In genomic region chr9:68746564-68746963, GRCh38 we compare ENCODE assay signal across 27 cellular contexts. TPM values are rescaled to one million over a fixed set of nuclear protein-coding genes. Genes with fewer than 3 reads are reported as not detected.
A peak's percentile ranks its signal among the peaks of the same experiment; 100 is the strongest.
DNase-seq lines count a peak whose midpoint lies in the region; ATAC-seq and TF ChIP-seq lines count a peak whose summit lies in the region.
"Had no signal": no experiment of that assay in that cellular context is flagged by ENCODE, and none has a peak within 500 bp of the region (broad histone marks: within the 10 kb centered on the region; RNA-seq: fewer than 3 reads in every experiment).

No MANE protein-coding gene starts in this region.

- peaks cover 1% of the 10 kb centered on the region for H3K27me3 Mint-ChIP-seq in CD8-positive, alpha-beta T cell (ENCODE audit: low read depth)
- H3K27me3 Mint-ChIP-seq: activated T-helper 17 cell treated with anti-CD3 and anti-CD28 coated beads, Interleukin-2, amount 50 U/mL, for 72 hours had no signal

- H3K27ac ChIP-seq in mammary epithelial cell (ENCODE audit: insufficient read depth, low read depth, low read length) (no peak overlapping the region), lower lobe of right lung (peak overlapping the region; percentile 54)
- H3K27ac ChIP-seq in CD8-positive, alpha-beta T cell (ENCODE audit: low read depth, low read length), result no peak overlapping the region
- H3K27ac ChIP-seq: BLaER1, brain microvascular endothelial cell, SK-N-MC had no signal

- dilution Hi-C loops in mammary epithelial cell (cut with HindIII; ENCODE audit: low sequenced_read_pairs), result no loop called here

- in situ Hi-C loops in mammary epithelial cell (cut with MboI; ENCODE audit: low sequenced_read_pairs in 2 of 2), result no loop called here

- H3K4me1 Mint-ChIP-seq in stimulated activated effector memory CD8-positive, alpha-beta T cell treated with anti-CD3 and anti-CD28 coated beads, Interleukin-12 subunit alpha, Interleukin-12 subunit beta, amount 100 ng/mL, for 72 hours, result no peaks in the 10 kb centered on the region
- H3K4me1 Mint-ChIP-seq in CD8-positive, alpha-beta T cell (ENCODE audit: low read depth), result no peaks in the 10 kb centered on the region
- H3K4me1 Mint-ChIP-seq: activated CD4-positive, alpha-beta memory T cell treated with anti-CD3 and anti-CD28 coated beads, Interleukin-2, amount 10 ng/mL, durations not matched to agents 7 days and 5 days; activated T-helper 17 cell treated with anti-CD3 and anti-CD28 coated beads, Interleukin-2, amount 50 U/mL, for 72 hours had no signal

- no peak for TF ChIP-seq CTCF in mammary epithelial cell (conservative IDR thresholded peaks at IDR 0.05 in 1 of 2, IDR thresholded peaks at IDR 0.05 in 1 of 2; ENCODE audit: extremely low read depth in 1 of 2, insufficient read depth in 1 of 2, low read depth in 1 of 2, low read length in 2 of 2)
- no peak for TF ChIP-seq CTCF in lower lobe of right lung (IDR thresholded peaks at IDR 0.05)
- TF ChIP-seq CTCF in CD8-positive, alpha-beta T cell (IDR thresholded peaks at IDR 0.05), result no peak

- no peaks in the 10 kb centered on the region for H3K9me3 Mint-ChIP-seq in stimulated activated effector memory CD8-positive, alpha-beta T cell treated with anti-CD3 and anti-CD28 coated beads, Interleukin-12 subunit alpha, Interleukin-12 subunit beta, amount 100 ng/mL, for 72 hours
- no peaks in the 10 kb centered on the region for H3K9me3 Mint-ChIP-seq in CD8-positive, alpha-beta T cell
- H3K9me3 Mint-ChIP-seq: activated CD4-positive, alpha-beta memory T cell treated with anti-CD3 and anti-CD28 coated beads, Interleukin-2, amount 10 ng/mL, durations not matched to agents 7 days and 5 days; activated T-helper 17 cell treated with anti-CD3 and anti-CD28 coated beads, Interleukin-2, amount 50 U/mL, for 72 hours had no signal

- H3K27me3 ChIP-seq in mammary epithelial cell (ENCODE audit: insufficient read depth, low read length) (no peaks in the 10 kb centered on the region), lower lobe of right lung (ENCODE audit: low read depth) (no peaks in the 10 kb centered on the region)
- no peaks in the 10 kb centered on the region for H3K27me3 ChIP-seq in CD8-positive, alpha-beta T cell (ENCODE audit: insufficient read depth, low read length)
- H3K27me3 ChIP-seq: BLaER1, brain microvascular endothelial cell, heart left ventricle had no signal

- no peaks in the 10 kb centered on the region for H3K4me1 ChIP-seq in mammary epithelial cell (ENCODE audit: insufficient read depth, low read length)
- H3K4me1 ChIP-seq in lower lobe of right lung, result peaks cover 9% of the 10 kb centered on the region
- H3K4me1 ChIP-seq in CD8-positive, alpha-beta T cell (ENCODE audit: insufficient read depth, low read length), result peaks cover 5% of the 10 kb centered on the region
- H3K4me1 ChIP-seq: BLaER1 had no signal

- BruUV-seq in mammary epithelial cell (replicated peaks; lab: Mats Ljungman, UMichigan), result no TSS peak

- H3K4me3 ChIP-seq in mammary epithelial cell (replicated peaks in 1 of 3; ENCODE audit: insufficient read depth in 1 of 3, low read depth in 2 of 3, low read length in 3 of 3), result no peak overlapping the region
- H3K4me3 ChIP-seq in lower lobe of right lung, result no peak overlapping the region
- no peak overlapping the region for H3K4me3 ChIP-seq in CD8-positive, alpha-beta T cell (ENCODE audit: low read depth, low read length)
- H3K4me3 ChIP-seq: BLaER1, heart left ventricle, SK-N-MC had no signal

- H3K27ac Mint-ChIP-seq in stimulated activated effector memory CD8-positive, alpha-beta T cell treated with anti-CD3 and anti-CD28 coated beads, Interleukin-12 subunit alpha, Interleukin-12 subunit beta, amount 100 ng/mL, for 72 hours, result no peak overlapping the region
- H3K27ac Mint-ChIP-seq in CD8-positive, alpha-beta T cell, result no peak overlapping the region
- H3K27ac Mint-ChIP-seq: activated CD4-positive, alpha-beta memory T cell treated with anti-CD3 and anti-CD28 coated beads, Interleukin-2, amount 10 ng/mL, durations not matched to agents 7 days and 5 days; activated T-helper 17 cell treated with anti-CD3 and anti-CD28 coated beads, Interleukin-2, amount 50 U/mL, for 72 hours had no signal

- no peak overlapping the region for H3K4me3 Mint-ChIP-seq in stimulated activated effector memory CD8-positive, alpha-beta T cell treated with anti-CD3 and anti-CD28 coated beads, Interleukin-12 subunit alpha, Interleukin-12 subunit beta, amount 100 ng/mL, for 72 hours
- H3K4me3 Mint-ChIP-seq in CD8-positive, alpha-beta T cell, result no peak overlapping the region
- H3K4me3 Mint-ChIP-seq: activated CD4-positive, alpha-beta memory T cell treated with anti-CD3 and anti-CD28 coated beads, Interleukin-2, amount 10 ng/mL, durations not matched to agents 7 days and 5 days; activated T-helper 17 cell treated with anti-CD3 and anti-CD28 coated beads, Interleukin-2, amount 50 U/mL, for 72 hours had no signal

- H3K9me3 ChIP-seq in mammary epithelial cell (replicated peaks; ENCODE audit: insufficient read depth, low read length) (no peaks in the 10 kb centered on the region), lower lobe of right lung (no peaks in the 10 kb centered on the region)
- no peaks in the 10 kb centered on the region for H3K9me3 ChIP-seq in CD8-positive, alpha-beta T cell (ENCODE audit: low read length)
- H3K9me3 ChIP-seq: BLaER1, heart left ventricle had no signal

- H2AFZ ChIP-seq in mammary epithelial cell (ENCODE audit: low read depth, low read length), result peak overlapping the region; percentile 62

- DNase-seq in ELF-1 (ENCODE audit: low read depth, low spot score) (peak; percentile 40), mammary epithelial cell (no peak), lower lobe of right lung (no peak), cortex of kidney (lab: John Stamatoyannopoulos, UW) (no peak)
- no peak for DNase-seq in stimulated activated effector memory CD8-positive, alpha-beta T cell treated with anti-CD3 and anti-CD28 coated beads, Interleukin-12 subunit alpha, Interleukin-12 subunit beta, amount 100 ng/mL, for 72 hours (ENCODE audit: low spot score in 2 of 2)
- DNase-seq in CD8-positive, alpha-beta T cell, result no peak
- DNase-seq: activated CD4-positive, alpha-beta memory T cell treated with anti-CD3 and anti-CD28 coated beads, Interleukin-2, amount 10 ng/mL, durations not matched to agents 7 days and 5 days; activated CD4-positive, alpha-beta T cell treated with anti-CD3 and anti-CD28 coated beads for 1 hour; activated naive CD4-positive, alpha-beta T cell treated with anti-CD3 and anti-CD28 coated beads, Interleukin-2, amount 50 U/mL, for 16 hours; amniotic stem cell; brain microvascular endothelial cell; HCEC 1CT; heart left ventricle; KG1; NCI-H1436 treated with DMSO at 0.1 percent for 48 hours; NCI-H2107; NCI-H446; NCI-H774; RPMI8226; stimulated activated CD4-positive, alpha-beta T cell treated with anti-CD3 and anti-CD28 coated beads, Interleukin-15, amount 100 ng/mL, for 24 hours; stimulated activated naive CD4-positive, alpha-beta T cell treated with Interleukin-2 at 50 U/mL for 16 hours had no signal

- peak overlapping the region; percentile 31 for H3K4me2 ChIP-seq in mammary epithelial cell (ENCODE audit: insufficient read depth, low read depth, low read length)
- H3K4me2 ChIP-seq: BLaER1 had no signal

- H3K36me3 Mint-ChIP-seq in stimulated activated effector memory CD8-positive, alpha-beta T cell treated with anti-CD3 and anti-CD28 coated beads, Interleukin-12 subunit alpha, Interleukin-12 subunit beta, amount 100 ng/mL, for 72 hours, result no peaks in the 10 kb centered on the region
- no peaks in the 10 kb centered on the region for H3K36me3 Mint-ChIP-seq in CD8-positive, alpha-beta T cell

- whole genome bisulfite sequencing in mammary epithelial cell (ENCODE audit: low coverage, missing lambda C conversion rate), result 94% methylated on average over 2 of the region's 2 CpGs

- H3K36me3 ChIP-seq in mammary epithelial cell (ENCODE audit: insufficient read depth, low read length) (no peaks in the 10 kb centered on the region), lower lobe of right lung (no peaks in the 10 kb centered on the region)
- H3K36me3 ChIP-seq in CD8-positive, alpha-beta T cell (ENCODE audit: insufficient read depth, low read length), result no peaks in the 10 kb centered on the region
- H3K36me3 ChIP-seq: BLaER1, brain microvascular endothelial cell, heart left ventricle had no signal

- POLR2A ChIA-PET in CD8-positive, alpha-beta T cell (lab: Charles Lee), result no interaction called here

- ATAC-seq in lower lobe of right lung (no peak), HG02798 (IDR thresholded peaks at IDR 0.05; ENCODE audit: poor library complexity, unreplicated experiment) (no peak)
- peak; percentile 25 for ATAC-seq in stimulated activated effector memory CD8-positive, alpha-beta T cell treated with anti-CD3 and anti-CD28 coated beads, Interleukin-12 subunit alpha, Interleukin-12 subunit beta, amount 100 ng/mL, for 72 hours
- no peak for ATAC-seq in CD8-positive, alpha-beta T cell
- ATAC-seq: activated T-helper 17 cell treated with anti-CD3 and anti-CD28 coated beads, Interleukin-2, amount 50 U/mL, for 72 hours; left lobe of liver had no signal

- CTCF ChIA-PET in mammary epithelial cell (lab: Charles Lee; ENCODE audit: low non-redundant PET), result interaction anchor here (0.7 kb wide), 1 partner anchor 253 kb away, joined by 3 read pairs; no protein-coding TSS in a partner anchor
- CTCF ChIA-PET in CD8-positive, alpha-beta T cell (lab: Charles Lee), result no interaction called here

- intact Hi-C loops in mammary epithelial cell (cut with micrococcal nuclease) (no loop called here), lower lobe of right lung (cut with DNase I) (no loop called here)
- intact Hi-C loops in CD8-positive, alpha-beta T cell (cut with DNase I, micrococcal nuclease), result no loop called here

- no peaks in the 10 kb centered on the region for H4K20me1 ChIP-seq in mammary epithelial cell (ENCODE audit: insufficient read depth, low read length)
- H4K20me1 ChIP-seq: BLaER1 had no signal

- no peak overlapping the region for H3K9ac ChIP-seq in mammary epithelial cell (ENCODE audit: insufficient read depth, low read length)
- H3K9ac ChIP-seq: BLaER1 had no signal

- H3K79me2 ChIP-seq in mammary epithelial cell (ENCODE audit: insufficient read depth, low read length), result no peaks in the 10 kb centered on the region

RNA-seq across cellular contexts. Expression of gene PIP5K1B, which starts 41.5 kb away (rescaled TPM):
- total RNA-seq in mammary epithelial cell, result under 1 TPM in 1 of 2 donors, not detected in 1; 0.17 TPM
- polyA plus RNA-seq in mammary epithelial cell, result not detected
- polyA minus RNA-seq in mammary epithelial cell, result not detected
- total RNA-seq in lower lobe of right lung, result 35.9 TPM
- under 1 TPM; 0.19 to 0.43 TPM for total RNA-seq in CD8-positive, alpha-beta T cell
- polyA plus RNA-seq: AG04450 had no signal

Comparison
In these comparisons a context has a peak if more than half of its experiments do, and no peak if none do; other contexts are left out.
1. RNA of gene PIP5K1B, which starts 41.5 kb away (total RNA-seq): 35.9 TPM in lower lobe of right lung (single experiment); 0.19 to 0.43 TPM in CD8-positive, alpha-beta T cell and 0.17 TPM in mammary epithelial cell; every median in the first group is over 10 times any median in the second.